In the genomic region with DNA sequence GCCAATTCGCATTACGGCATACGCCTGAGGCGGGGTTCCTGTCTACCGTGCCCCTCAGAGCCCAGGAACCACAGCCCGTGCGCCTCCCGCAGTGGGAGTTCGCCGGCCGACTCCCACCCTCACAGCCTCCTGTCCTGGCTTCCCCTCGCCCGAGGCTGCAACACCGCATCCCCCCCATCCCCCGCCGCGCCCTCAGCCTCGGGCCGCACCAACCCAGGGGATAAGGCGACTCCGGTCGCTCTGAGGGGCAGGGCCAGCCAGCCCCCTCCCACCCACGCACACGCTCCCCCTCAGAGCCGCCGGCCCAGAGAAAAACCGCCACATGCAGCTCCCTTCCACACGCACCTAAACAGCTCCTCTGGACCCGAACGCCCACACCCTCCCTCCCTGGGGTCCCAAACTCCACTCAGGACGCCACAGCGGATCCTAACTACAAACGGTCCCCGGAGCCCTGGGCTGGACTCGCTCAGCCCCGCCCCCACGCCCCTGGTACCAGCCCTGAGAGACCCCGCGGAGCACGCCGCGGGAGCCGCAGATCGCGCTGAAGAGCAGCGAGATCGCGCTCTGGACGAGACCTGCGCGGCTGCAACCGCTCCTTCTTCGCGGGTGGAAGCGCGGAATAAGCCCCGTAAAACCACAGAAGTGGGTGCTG, we compare ENCODE assay signal across 10 cellular contexts. TPM values are rescaled to one million over a fixed set of nuclear protein-coding genes. Genes with fewer than 3 reads are reported as not detected.
DNase-seq lines count a peak whose midpoint lies in the region; ATAC-seq and TF ChIP-seq lines count a peak whose summit lies in the region.
"Had no signal": no experiment of that assay in that cellular context is flagged by ENCODE, and none has a peak within 500 bp of the region (broad histone marks: within the 10 kb centered on the region; RNA-seq: fewer than 3 reads in every experiment).

A gene with protein sequence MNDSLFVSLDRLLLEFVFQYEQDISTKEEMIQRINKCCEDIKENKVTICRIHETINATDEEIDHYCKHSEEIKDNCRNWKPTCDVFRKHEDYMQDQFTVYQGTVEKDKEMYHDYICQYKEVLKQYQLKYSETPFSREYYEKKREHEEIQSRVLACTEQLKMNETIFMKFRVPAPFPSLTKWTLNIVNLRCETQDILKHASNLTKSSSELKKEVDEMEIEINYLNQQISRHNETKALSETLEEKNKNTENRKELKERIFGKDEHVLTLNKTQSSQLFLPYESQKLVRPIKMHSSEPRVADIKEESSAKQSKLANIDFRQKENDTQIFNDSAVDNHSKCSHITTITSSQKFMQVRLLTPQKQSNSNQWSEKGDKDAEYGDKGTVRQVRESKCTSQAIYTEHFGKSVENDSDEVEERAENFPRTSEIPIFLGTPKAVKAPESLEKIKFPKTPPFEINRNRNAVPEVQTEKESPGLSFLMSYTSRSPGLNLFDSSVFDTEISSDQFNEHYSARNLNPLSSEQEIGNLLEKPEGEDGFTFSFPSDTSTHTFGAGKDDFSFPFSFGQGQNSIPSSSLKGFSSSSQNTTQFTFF (minus strand): TSS at position 464 of the 652 bp plus-strand sequence. CDS start 985 bp downstream, outside the sequence.

- POLR2A ChIA-PET in activated CD4-positive, alpha-beta T cell treated with anti-CD3 and anti-CD28 coated beads for 36 hours (lab: Charles Lee) = no interaction called here

- TF ChIP-seq POLR2A in stomach (IDR thresholded peaks at IDR 0.05) = no peak

- H3K4me3 Mint-ChIP-seq in activated CD4-positive, alpha-beta T cell treated with anti-CD3 and anti-CD28 coated beads for 36 hours = peak within 1 kb of the TSS; percentile 24
- H3K4me3 Mint-ChIP-seq in T-helper 2 cell treated with Interferon-gamma antibody and Interleukin-4, amounts not matched to agents 5 μg/mL and 100 μg/mL, for 36 hours = peak within 1 kb of the TSS; percentile 10

- peaks cover under 1% of the 10 kb centered on the region for H3K9me3 Mint-ChIP-seq in activated CD4-positive, alpha-beta T cell treated with anti-CD3 and anti-CD28 coated beads for 36 hours (ENCODE audit: low read depth)
- H3K9me3 Mint-ChIP-seq in T-helper 2 cell treated with Interferon-gamma antibody and Interleukin-4, amounts not matched to agents 5 μg/mL and 100 μg/mL, for 36 hours = peaks cover under 1% of the 10 kb centered on the region

- no peaks in the 10 kb centered on the region for H3K36me3 Mint-ChIP-seq in activated CD4-positive, alpha-beta T cell treated with anti-CD3 and anti-CD28 coated beads for 36 hours (ENCODE audit: low read depth)
- no peaks in the 10 kb centered on the region for H3K36me3 Mint-ChIP-seq in T-helper 2 cell treated with Interferon-gamma antibody and Interleukin-4, amounts not matched to agents 5 μg/mL and 100 μg/mL, for 36 hours (ENCODE audit: low read depth)

- H3K9me3 ChIP-seq in iPS DF 6.9 (ENCODE audit: control insufficient read depth, insufficient read depth, low read length) (no peaks in the 10 kb centered on the region), stomach (peaks cover 0 to 9% (median 3%) of the 10 kb centered on the region in 4 donors)

- H3K4me1 ChIP-seq in iPS DF 6.9 (ENCODE audit: control insufficient read depth, insufficient read depth, low read length) (no peaks in the 10 kb centered on the region), stomach (peaks cover 0 to 14% (median 10%) of the 10 kb centered on the region in 4 donors)
- H3K4me1 ChIP-seq: BLaER1 treated with 17β-estradiol and CSF1 and Interleukin-3, amounts not matched to agents 10 nM and 100 nM had no signal

- TF ChIP-seq EP300 in stomach (IDR thresholded peaks at IDR 0.05) = no peak

- no CpG with 5 or more reads among the region's 57 CpGs for WGBS in iPS DF 6.9 (ENCODE audit: insufficient coverage, insufficient read length)
- 5 to 9% (median 8%) methylated on average over 30 to 57 of the region's 57 CpGs for WGBS in stomach, 5 donors

- H3K36me3 ChIP-seq in iPS DF 6.9 (ENCODE audit: control insufficient read depth, insufficient read depth, low read length) (no peaks in the 10 kb centered on the region), stomach (no peaks in the 10 kb centered on the region)
- H3K36me3 ChIP-seq: BLaER1 treated with 17β-estradiol and CSF1 and Interleukin-3, amounts not matched to agents 10 nM and 100 nM had no signal

- H3K27ac ChIP-seq in iPS DF 6.9 (ENCODE audit: low read length) (no peak within 1 kb of the TSS), stomach (peak within 1 kb of the TSS in 1 of 5 donors; percentile 34), caudate nucleus (ENCODE audit: low read depth, low read length) (no peak within 1 kb of the TSS)
- H3K27ac ChIP-seq: BLaER1 treated with 17β-estradiol and CSF1 and Interleukin-3, amounts not matched to agents 10 nM and 100 nM had no signal

- CTCF ChIA-PET in activated CD4-positive, alpha-beta T cell treated with anti-CD3 and anti-CD28 coated beads for 36 hours (lab: Charles Lee) = no interaction called here

- peak; percentile 57 for DNase-seq in activated CD4-positive, alpha-beta T cell treated with anti-CD3 and anti-CD28 coated beads for 36 hours
- no peak for DNase-seq in activated CD4-positive, alpha-beta T cell treated with anti-CD3 and anti-CD28 coated beads, Interleukin-2, amount 50 U/mL, for 1 hour
- DNase-seq in T-helper 2 cell treated with Interferon-gamma antibody and Interleukin-4, amounts not matched to agents 5 μg/mL and 100 μg/mL, for 36 hours (ENCODE audit: low spot score) = no peak
- no peak for DNase-seq in iPS DF 6.9 (ENCODE audit: low read depth, low spot score)
- no peak for DNase-seq in stomach
- DNase-seq in caudate nucleus (lab: John Stamatoyannopoulos, UW) = no peak
- DNase-seq in kidney tubule cell (ENCODE audit: low spot score) = no peak

- peaks cover 6% of the 10 kb centered on the region for H3K4me1 Mint-ChIP-seq in activated CD4-positive, alpha-beta T cell treated with anti-CD3 and anti-CD28 coated beads for 36 hours
- peaks cover 3% of the 10 kb centered on the region for H3K4me1 Mint-ChIP-seq in T-helper 2 cell treated with Interferon-gamma antibody and Interleukin-4, amounts not matched to agents 5 μg/mL and 100 μg/mL, for 36 hours (ENCODE audit: low read depth)

- H3K4me3 ChIP-seq in iPS DF 6.9 (ENCODE audit: low read length) (peak within 1 kb of the TSS; percentile 53), stomach (peak within 1 kb of the TSS; percentile 22 to 44 (median 36))
- H3K4me3 ChIP-seq: BLaER1 treated with 17β-estradiol and CSF1 and Interleukin-3, amounts not matched to agents 10 nM and 100 nM had no signal

- H3K27me3 ChIP-seq in iPS DF 6.9 (ENCODE audit: control insufficient read depth, insufficient read depth, low read length) (peaks cover 3% of the 10 kb centered on the region; the same call in 1 of the 2 replicates), stomach (peaks cover 0 to 62% (median 25%) of the 10 kb centered on the region in 3 donors)
- H3K27me3 ChIP-seq: BLaER1 treated with 17β-estradiol and CSF1 and Interleukin-3, amounts not matched to agents 10 nM and 100 nM had no signal

- peak; percentile 33 for ATAC-seq in activated CD4-positive, alpha-beta T cell treated with anti-CD3 and anti-CD28 coated beads for 36 hours
- ATAC-seq in HG02885 (IDR thresholded peaks at IDR 0.05; ENCODE audit: poor library complexity, unreplicated experiment) = no peak

- no peak within 1 kb of the TSS for H3K27ac Mint-ChIP-seq in activated CD4-positive, alpha-beta T cell treated with anti-CD3 and anti-CD28 coated beads for 36 hours
- no peak within 1 kb of the TSS for H3K27ac Mint-ChIP-seq in T-helper 2 cell treated with Interferon-gamma antibody and Interleukin-4, amounts not matched to agents 5 μg/mL and 100 μg/mL, for 36 hours

- intact Hi-C loops in activated CD4-positive, alpha-beta T cell treated with anti-CD3 and anti-CD28 coated beads for 36 hours (cut with DNase I, micrococcal nuclease) = loop anchor here in 1 of 2 experiments (2.0 kb wide), 1 partner anchor 27 kb away; no protein-coding TSS in a partner anchor
- intact Hi-C loops in stomach (cut with DNase I; ENCODE audit: low total_unique reads) = no loop called here

- TF ChIP-seq CTCF in stomach (IDR thresholded peaks at IDR 0.05) = no peak

- H3K27me3 Mint-ChIP-seq in activated CD4-positive, alpha-beta T cell treated with anti-CD3 and anti-CD28 coated beads for 36 hours = peaks cover 24% of the 10 kb centered on the region
- H3K27me3 Mint-ChIP-seq in T-helper 2 cell treated with Interferon-gamma antibody and Interleukin-4, amounts not matched to agents 5 μg/mL and 100 μg/mL, for 36 hours (ENCODE audit: low read depth) = peaks cover 11% of the 10 kb centered on the region

RNA-seq across cellular contexts. Expression of the gene that starts here (rescaled TPM):
- total RNA-seq in activated CD4-positive, alpha-beta T cell treated with anti-CD3 and anti-CD28 coated beads for 36 hours = not detected
- total RNA-seq in stomach = under 1 TPM in 1 of 5 donors, not detected in 4; 0.55 TPM
- polyA plus RNA-seq in stomach = not detected
- total RNA-seq: HT1080 had no signal

Comparison
In these comparisons a context has a peak if more than half of its experiments do, and no peak if none do; other contexts are left out.
1. Peak in DNase-seq and ATAC-seq in activated CD4-positive, alpha-beta T cell treated with anti-CD3 and anti-CD28 coated beads for 36 hours; RNA of the gene not detected or under 1 TPM.